Comparison of ENCODE assay signal across 8 cellular contexts in genomic region chr3:113912551-113913246, GRCh38. TPM values are rescaled to one million over a fixed set of nuclear protein-coding genes. Genes with fewer than 3 reads are reported as not detected.
DNase-seq lines count a peak whose midpoint lies in the region; ATAC-seq lines count a peak whose summit lies in the region.

No MANE protein-coding gene starts in this region.

- peak overlapping the region; percentile 10 for H3K27ac ChIP-seq in HUES48 (ENCODE audit: low read depth, low read length)

- DNase-seq in left cardiac atrium = no peak
- DNase-seq in Right ventricle myocardium superior = no peak
- peak; percentile 63 for DNase-seq in NOMO-1 treated with DMSO at 0.1 percent for 48 hours (lab: John Stamatoyannopoulos, UW; ENCODE audit: unreplicated experiment)
- DNase-seq in amniotic epithelial cell (ENCODE audit: low read depth) = peak; percentile 62
- peak; percentile 58 for DNase-seq in iPS-NIHi7 (ENCODE audit: extremely low spot score)
- peak; percentile 29 for DNase-seq in stimulated activated CD4-positive, alpha-beta T cell treated with anti-CD3 and anti-CD28 coated beads, Interleukin-4, amount 100 ng/mL, for 24 hours

- H3K27me3 ChIP-seq in HUES48 (ENCODE audit: control insufficient read depth, insufficient read depth, low read length) = no peaks in the 10 kb centered on the region

- ATAC-seq in left cardiac atrium (peak; percentile 61 to 83), Right ventricle myocardium superior (ENCODE audit: poor library complexity) (no peak), GM21723 (IDR thresholded peaks at IDR 0.05; ENCODE audit: unreplicated experiment) (peak; percentile 97)

- intact Hi-C loops in left cardiac atrium (cut with DNase I) = no loop called here
- intact Hi-C loops in Right ventricle myocardium superior (cut with DNase I) = no loop called here

- no peak overlapping the region for H3K4me3 ChIP-seq in HUES48 (ENCODE audit: low read depth, low read length)

- H3K4me1 ChIP-seq in HUES48 (ENCODE audit: control insufficient read depth, insufficient read depth, low read length) = 0 out of 2 replicates have a peak, but pooled peaks cover 4% of the 10 kb centered on the region

- no peaks in the 10 kb centered on the region for H3K36me3 ChIP-seq in HUES48 (ENCODE audit: control insufficient read depth, insufficient read depth, low read length)

- no peak overlapping the region for H3K9ac ChIP-seq in HUES48 (ENCODE audit: low read depth, low read length)

- no peaks in the 10 kb centered on the region for H3K9me3 ChIP-seq in HUES48 (ENCODE audit: control insufficient read depth, insufficient read depth, low read length)

RNA-seq across cellular contexts. Expression of gene ZDHHC23, which starts 35.1 kb away (rescaled TPM):
- total RNA-seq in left cardiac atrium (1 to 10 TPM; 2.2 TPM), Right ventricle myocardium superior (3.0 TPM)

Comparison
In these comparisons a context has a peak if more than half of its experiments do, and no peak if none do; other contexts are left out.
1. DNase-seq: peak in NOMO-1 treated with DMSO at 0.1 percent for 48 hours (single experiment), amniotic epithelial cell (single experiment), iPS-NIHi7 (single experiment) and stimulated activated CD4-positive, alpha-beta T cell treated with anti-CD3 and anti-CD28 coated beads, Interleukin-4, amount 100 ng/mL, for 24 hours (single experiment); none in left cardiac atrium (single experiment) and Right ventricle myocardium superior (single experiment).